14 cellular contexts compared by ENCODE assay signal in the genomic region with DNA sequence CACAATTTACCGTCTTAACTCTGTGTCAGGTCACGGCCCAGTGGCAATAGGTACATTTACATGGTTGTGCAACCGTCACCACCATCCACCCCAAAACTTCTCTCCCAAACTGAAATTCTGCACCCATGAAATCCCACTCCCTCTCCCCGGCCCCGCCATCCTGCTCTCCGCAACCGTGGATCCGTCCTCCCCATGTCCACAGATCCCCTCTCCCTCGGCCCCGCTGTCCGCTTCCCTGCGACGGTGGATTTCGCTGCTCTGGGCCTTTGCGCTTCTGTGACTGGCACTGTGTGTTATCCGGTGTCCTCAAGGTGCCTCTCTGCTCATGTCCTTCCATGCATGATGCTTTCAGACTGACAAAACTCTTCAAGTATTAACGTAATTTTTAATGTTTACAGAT.
A peak's percentile ranks its signal among the peaks of the same experiment; 100 is the strongest.
DNase-seq lines count a peak whose midpoint lies in the region; ATAC-seq and TF ChIP-seq lines count a peak whose summit lies in the region.
"Had no signal": no experiment of that assay in that cellular context is flagged by ENCODE, and none has a peak within 500 bp of the region (broad histone marks: within the 10 kb centered on the region; RNA-seq: fewer than 3 reads in every experiment).

No MANE protein-coding gene starts in this region.

- no peak overlapping the region for H3K9ac ChIP-seq in endodermal cell (ENCODE audit: extremely low read depth, low read length, poor library complexity, severe bottlenecking)
- no peak overlapping the region for H3K9ac ChIP-seq in neural progenitor cell

- H2AFZ ChIP-seq in neural progenitor cell (replicated peaks): no peak overlapping the region
- no peak overlapping the region for H2AFZ ChIP-seq in hepatocyte

- H3K9me3 Mint-ChIP-seq in endodermal cell (no peaks in the 10 kb centered on the region), neural progenitor cell (no peaks in the 10 kb centered on the region)
- H3K9me3 Mint-ChIP-seq: activated naive CD8-positive, alpha-beta T cell treated with anti-CD3 and anti-CD28 coated beads, Interleukin-2, amount 50 U/mL, for 24 hours had no signal

- no peaks in the 10 kb centered on the region for H4K20me1 ChIP-seq in neural progenitor cell (ENCODE audit: low read depth)
- H4K20me1 ChIP-seq in hepatocyte (ENCODE audit: insufficient read depth, poor library complexity, severe bottlenecking): no peaks in the 10 kb centered on the region

- no peaks in the 10 kb centered on the region for H3K79me2 ChIP-seq in neural progenitor cell (ENCODE audit: low read depth)
- no peaks in the 10 kb centered on the region for H3K79me2 ChIP-seq in hepatocyte

- H3K4me2 ChIP-seq in neural progenitor cell (no peak overlapping the region), hepatocyte (no peak overlapping the region)

- no peaks in the 10 kb centered on the region for H3K9me3 ChIP-seq in right atrium auricular region
- H3K9me3 ChIP-seq in endodermal cell (ENCODE audit: control insufficient read depth, low read length): no peaks in the 10 kb centered on the region
- H3K9me3 ChIP-seq in neural progenitor cell (ENCODE audit: low read depth): no peaks in the 10 kb centered on the region
- no peaks in the 10 kb centered on the region for H3K9me3 ChIP-seq in hepatocyte (ENCODE audit: low read depth)

- H3K27me3 ChIP-seq in right atrium auricular region (no peaks in the 10 kb centered on the region), endodermal cell (ENCODE audit: control insufficient read depth, insufficient read depth, low read length, poor library complexity, severe bottlenecking) (no peaks in the 10 kb centered on the region), neural progenitor cell (peaks cover 43% of the 10 kb centered on the region), hepatocyte (no peaks in the 10 kb centered on the region)

- H3K4me1 Mint-ChIP-seq in endodermal cell (peaks cover 17% of the 10 kb centered on the region), neural progenitor cell (peaks cover 12% of the 10 kb centered on the region)

- H3K4me1 ChIP-seq in right atrium auricular region (peaks cover 0 to 26% of the 10 kb centered on the region in 2 donors), endodermal cell (ENCODE audit: control insufficient read depth, insufficient read depth, low read length) (peaks cover 24% of the 10 kb centered on the region), neural progenitor cell (no peaks in the 10 kb centered on the region), hepatocyte (ENCODE audit: insufficient read depth) (no peaks in the 10 kb centered on the region)

- no peaks in the 10 kb centered on the region for H3K36me3 ChIP-seq in right atrium auricular region
- no peaks in the 10 kb centered on the region for H3K36me3 ChIP-seq in endodermal cell (ENCODE audit: control insufficient read depth, insufficient read depth, low read length)
- H3K36me3 ChIP-seq in neural progenitor cell: no peaks in the 10 kb centered on the region
- no peaks in the 10 kb centered on the region for H3K36me3 ChIP-seq in hepatocyte (replicated peaks; ENCODE audit: insufficient read depth, low read depth)

- DNase-seq in Right ventricle myocardium inferior (ENCODE audit: missing footprints): peak; percentile 11
- no peak for DNase-seq in right atrium auricular region (ENCODE audit: low spot score)
- peak; percentile 26 for DNase-seq in endodermal cell
- DNase-seq in neural progenitor cell (ENCODE audit: low spot score): peak; percentile 1
- DNase-seq in ureter (ENCODE audit: low spot score): peak; percentile 39
- no peak for DNase-seq in hepatocyte (ENCODE audit: low spot score)
- DNase-seq: caudate nucleus; mammary epithelial cell; NCI-H2081 treated with DMSO at 0.1 percent for 48 hours; NCI-H526 treated with DMSO at 0.1 percent for 48 hours; stimulated activated naive CD4-positive, alpha-beta T cell treated with Interleukin-2 at 50 U/mL for 16 hours had no signal

- H3K27me3 Mint-ChIP-seq in endodermal cell (ENCODE audit: insufficient read depth): peaks cover 31% of the 10 kb centered on the region
- H3K27me3 Mint-ChIP-seq in neural progenitor cell (ENCODE audit: insufficient read depth, low read depth): peaks cover 10% of the 10 kb centered on the region
- H3K27me3 Mint-ChIP-seq: activated naive CD8-positive, alpha-beta T cell treated with anti-CD3 and anti-CD28 coated beads, Interleukin-2, amount 50 U/mL, for 24 hours had no signal

- no peaks in the 10 kb centered on the region for H3F3A ChIP-seq in neural progenitor cell (ENCODE audit: low read depth)

- H3K4me3 Mint-ChIP-seq in endodermal cell (peak overlapping the region; percentile 14), neural progenitor cell (no peak overlapping the region)
- H3K4me3 Mint-ChIP-seq: activated naive CD8-positive, alpha-beta T cell treated with anti-CD3 and anti-CD28 coated beads, Interleukin-2, amount 50 U/mL, for 24 hours had no signal

- intact Hi-C loops in Right ventricle myocardium inferior (cut with DNase I): no loop called here

- H3K27ac ChIP-seq in right atrium auricular region (no peak overlapping the region), endodermal cell (ENCODE audit: low read depth, low read length) (no peak overlapping the region), neural progenitor cell (no peak overlapping the region), hepatocyte (no peak overlapping the region)

- TF ChIP-seq CTCF in right atrium auricular region (IDR thresholded peaks at IDR 0.05) (no peak), endodermal cell (conservative IDR thresholded peaks at IDR 0.05) (no peak), neural progenitor cell (IDR thresholded peaks at IDR 0.05) (no peak), hepatocyte (IDR thresholded peaks at IDR 0.05; ENCODE audit: poor library complexity) (no peak)

- no peak overlapping the region for H3K4me3 ChIP-seq in right atrium auricular region
- H3K4me3 ChIP-seq in endodermal cell (ENCODE audit: low read length): no peak overlapping the region
- H3K4me3 ChIP-seq in neural progenitor cell: no peak overlapping the region
- no peak overlapping the region for H3K4me3 ChIP-seq in hepatocyte

- H3K9me2 ChIP-seq in hepatocyte (replicated peaks; ENCODE audit: insufficient read depth): no peaks in the 10 kb centered on the region

- no peak for ATAC-seq in Right ventricle myocardium inferior
- ATAC-seq in GM18909 (IDR thresholded peaks at IDR 0.05; ENCODE audit: poor library complexity, unreplicated experiment): no peak
- ATAC-seq in GM21390 (IDR thresholded peaks at IDR 0.05; ENCODE audit: unreplicated experiment): no peak
- ATAC-seq: activated naive CD8-positive, alpha-beta T cell treated with anti-CD3 and anti-CD28 coated beads, Interleukin-2, amount 50 U/mL, for 24 hours had no signal

- H3K36me3 Mint-ChIP-seq in endodermal cell (ENCODE audit: low read depth): no peaks in the 10 kb centered on the region
- H3K36me3 Mint-ChIP-seq in neural progenitor cell: no peaks in the 10 kb centered on the region

- WGBS in endodermal cell (ENCODE audit: insufficient coverage in 1 of 2, insufficient read length in 1 of 2), 2 experiments: 93 to 95% methylated on average over 15 to 17 of the region's 17 CpGs
- WGBS in hepatocyte (ENCODE audit: low lambda C conversion rate, missing lambda C conversion rate): 91% methylated on average over 17 of the region's 17 CpGs

- H3K27ac Mint-ChIP-seq in endodermal cell (no peak overlapping the region), neural progenitor cell (peak overlapping the region; percentile 39)
- H3K27ac Mint-ChIP-seq: activated naive CD8-positive, alpha-beta T cell treated with anti-CD3 and anti-CD28 coated beads, Interleukin-2, amount 50 U/mL, for 24 hours had no signal

Comparison
In these comparisons a context has a peak if more than half of its experiments do, and no peak if none do; other contexts are left out.
1. DNase-seq: peak in Right ventricle myocardium inferior (single experiment), endodermal cell (single experiment), neural progenitor cell (single experiment) and ureter (single experiment); none in right atrium auricular region (single experiment) and hepatocyte (single experiment).